27 cellular contexts compared by ENCODE assay signal in the genomic region with DNA sequence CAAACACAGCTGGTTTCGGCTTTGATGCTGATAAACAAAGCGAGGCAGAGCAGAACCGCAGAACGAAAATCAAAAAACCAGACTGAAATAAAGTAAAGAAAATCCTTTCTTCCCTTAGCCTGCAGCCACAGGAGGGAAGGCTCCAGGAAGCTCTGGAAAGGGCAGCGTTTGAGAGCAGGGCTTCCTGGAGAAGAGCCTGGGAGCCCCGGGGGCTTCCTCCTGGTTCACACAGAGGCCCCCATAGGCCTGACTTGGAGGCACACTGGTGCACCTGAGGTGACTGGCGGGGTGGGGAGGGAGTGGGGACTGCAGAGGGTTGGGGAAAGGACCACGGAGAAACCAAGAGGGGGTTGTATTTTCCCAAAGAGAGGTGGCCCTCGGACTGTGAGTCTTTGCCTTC.
A peak's percentile ranks its signal among the peaks of the same experiment; 100 is the strongest.
DNase-seq lines count a peak whose midpoint lies in the region; ATAC-seq and TF ChIP-seq lines count a peak whose summit lies in the region.
"Had no signal": no experiment of that assay in that cellular context is flagged by ENCODE, and none has a peak within 500 bp of the region (broad histone marks: within the 10 kb centered on the region; RNA-seq: fewer than 3 reads in every experiment).

No MANE protein-coding gene starts in this region.

- H3K27ac ChIP-seq in GM23338 (ENCODE audit: low read depth) = no peak overlapping the region
- peak overlapping the region; percentile 88; the same call in 1 of the 2 replicates for H3K27ac ChIP-seq in Karpas-422 (ENCODE audit: low read length)
- H3K27ac ChIP-seq in hepatocyte = no peak overlapping the region
- peak overlapping the region; percentile 91 for H3K27ac ChIP-seq in trophoblast cell (ENCODE audit: low read depth, low read length)
- H3K27ac ChIP-seq: BLaER1 treated with 17β-estradiol and CSF1 and Interleukin-3, amounts not matched to agents 10 nM and 100 nM; PC-9; SJCRH30 had no signal

- TF ChIP-seq CTCF in GM23338 (conservative IDR thresholded peaks at IDR 0.05; ENCODE audit: low read depth in 2 of 2) (no peak), hepatocyte (IDR thresholded peaks at IDR 0.05; ENCODE audit: poor library complexity) (no peak)

- no peaks in the 10 kb centered on the region; the same call in 2 of the 3 replicates for H3K9me3 Mint-ChIP-seq in GM23338
- H3K9me3 Mint-ChIP-seq: CD4-positive, alpha-beta T cell; H9 had no signal

- no peak overlapping the region for H3K18ac ChIP-seq in trophoblast cell (ENCODE audit: low read length)

- 58% methylated on average over 9 of the region's 9 CpGs for WGBS in hepatocyte (ENCODE audit: low lambda C conversion rate, missing lambda C conversion rate)
- WGBS in trophoblast cell (ENCODE audit: extremely low coverage, insufficient coverage, insufficient read length) = no CpG with 5 or more reads among the region's 9 CpGs

- no peak overlapping the region for H3K4ac ChIP-seq in trophoblast cell (ENCODE audit: low read depth, low read length)

- H2BK5ac ChIP-seq in trophoblast cell (ENCODE audit: low read depth, low read length, poor library complexity) = peak overlapping the region; percentile 58

- no peak overlapping the region for H3K4me3 ChIP-seq in GM23338
- no peak overlapping the region for H3K4me3 ChIP-seq in Karpas-422 (ENCODE audit: low read length)
- H3K4me3 ChIP-seq in hepatocyte = no peak overlapping the region
- H3K4me3 ChIP-seq in trophoblast cell (ENCODE audit: low read depth, low read length) = no peak overlapping the region
- H3K4me3 ChIP-seq: BLaER1 treated with 17β-estradiol and CSF1 and Interleukin-3, amounts not matched to agents 10 nM and 100 nM; PC-9; SJCRH30 had no signal

- H3K9me3 ChIP-seq in Karpas-422 (ENCODE audit: low read length) (no peaks in the 10 kb centered on the region), hepatocyte (ENCODE audit: low read depth) (no peaks in the 10 kb centered on the region), trophoblast cell (ENCODE audit: insufficient read depth, low read depth, low read length) (no peaks in the 10 kb centered on the region)
- H3K9me3 ChIP-seq: SJCRH30 had no signal

- H3K4me1 ChIP-seq in GM23338 (ENCODE audit: insufficient read depth) (peaks cover 28% of the 10 kb centered on the region), Karpas-422 (ENCODE audit: low read length) (peaks cover 75% of the 10 kb centered on the region), hepatocyte (ENCODE audit: insufficient read depth) (peaks cover 18% of the 10 kb centered on the region), trophoblast cell (ENCODE audit: control insufficient read depth in 1 of 2, insufficient read depth in 2 of 2, low read length in 2 of 2) (peaks cover 12 to 20% of the 10 kb centered on the region in 2 experiments)

- H4K8ac ChIP-seq in trophoblast cell (ENCODE audit: low read depth, low read length) = no peak overlapping the region

- H2BK120ac ChIP-seq in trophoblast cell (ENCODE audit: insufficient read depth, low read length, poor library complexity) = peak overlapping the region; percentile 46

- H3K27me3 Mint-ChIP-seq in GM23338 (ENCODE audit: insufficient read depth, low read depth, poor library complexity) = no peaks in the 10 kb centered on the region
- H3K27me3 Mint-ChIP-seq: CD4-positive, alpha-beta T cell had no signal

- peak overlapping the region; percentile 31; the same call in 1 of the 2 replicates for H3K4me2 ChIP-seq in GM23338
- peak overlapping the region; percentile 45 for H3K4me2 ChIP-seq in Karpas-422 (ENCODE audit: low read depth, low read length, poor library complexity, severe bottlenecking)
- peak overlapping the region; percentile 31 for H3K4me2 ChIP-seq in hepatocyte
- H3K4me2 ChIP-seq in trophoblast cell (ENCODE audit: low read length) = no peak overlapping the region
- H3K4me2 ChIP-seq: BLaER1 treated with 17β-estradiol and CSF1 and Interleukin-3, amounts not matched to agents 10 nM and 100 nM; PC-9 had no signal

- peak; percentile 38 for DNase-seq in GM23338 (ENCODE audit: low spot score)
- DNase-seq in Karpas-422 = no peak
- DNase-seq in hepatocyte (ENCODE audit: low spot score) = no peak
- DNase-seq in trophoblast cell = no peak
- DNase-seq in MV-4-11 (lab: John Stamatoyannopoulos, UW) = no peak
- DNase-seq in stimulated activated naive CD4-positive, alpha-beta T cell (lab: John Stamatoyannopoulos, UW) = no peak
- no peak for DNase-seq in stimulated activated naive CD4-positive, alpha-beta T cell treated with Interleukin-2 at 50 U/mL for 16 hours (lab: John Stamatoyannopoulos, UW)
- no peak for DNase-seq in AML-193 (lab: John Stamatoyannopoulos, UW)
- DNase-seq: CD4-positive, alpha-beta T cell; GF-D8; H9; IMR-90; KG1; MM.1S; NCI-H1048; NCI-H1417 treated with DMSO at 0.1 percent for 48 hours; NCI-H1694 treated with DMSO at 0.1 percent for 48 hours; NCI-H2081 treated with DMSO at 0.1 percent for 48 hours; NCI-H2171; NCI-H226; NCI-H510A; NCI-H748 treated with DMSO at 0.1 percent for 48 hours; NK-92 treated with Interleukin-12 subunit alpha and Interleukin-12 subunit beta, amount 100 ng/mL, for 24 hours; PC-9; SJCRH30 had no signal

- H2AFZ ChIP-seq in GM23338 (peak overlapping the region; percentile 48; the same call in 1 of the 2 replicates), Karpas-422 (ENCODE audit: low read length) (no peak overlapping the region), hepatocyte (no peak overlapping the region), trophoblast cell (ENCODE audit: insufficient read depth, low read length, poor library complexity) (no peak overlapping the region)
- H2AFZ ChIP-seq: PC-9 had no signal

- peaks cover 19% of the 10 kb centered on the region for H3K79me1 ChIP-seq in trophoblast cell (ENCODE audit: low read length)

- no peak overlapping the region for H2AK5ac ChIP-seq in trophoblast cell (ENCODE audit: low read length)

- no peaks in the 10 kb centered on the region for H3F3A ChIP-seq in GM23338 (replicated peaks; ENCODE audit: low read depth)

- H3K27me3 ChIP-seq in GM23338 (ENCODE audit: insufficient read depth) (no peaks in the 10 kb centered on the region), Karpas-422 (ENCODE audit: low read length) (no peaks in the 10 kb centered on the region), hepatocyte (no peaks in the 10 kb centered on the region), trophoblast cell (ENCODE audit: insufficient read depth, low read length) (no peaks in the 10 kb centered on the region)
- H3K27me3 ChIP-seq: BLaER1 treated with 17β-estradiol and CSF1 and Interleukin-3, amounts not matched to agents 10 nM and 100 nM; SJCRH30 had no signal

- no peaks in the 10 kb centered on the region for H3K36me3 Mint-ChIP-seq in GM23338 (ENCODE audit: low read depth)

- no peaks in the 10 kb centered on the region for H4K20me1 ChIP-seq in GM23338 (replicated peaks; ENCODE audit: insufficient read depth)
- no peaks in the 10 kb centered on the region for H4K20me1 ChIP-seq in Karpas-422 (ENCODE audit: insufficient read depth, low read depth, low read length)
- H4K20me1 ChIP-seq in hepatocyte (ENCODE audit: insufficient read depth, poor library complexity, severe bottlenecking) = no peaks in the 10 kb centered on the region
- H4K20me1 ChIP-seq: BLaER1 treated with 17β-estradiol and CSF1 and Interleukin-3, amounts not matched to agents 10 nM and 100 nM had no signal

- H3K36me3 ChIP-seq in GM23338 (ENCODE audit: insufficient read depth) (no peaks in the 10 kb centered on the region), Karpas-422 (ENCODE audit: insufficient read depth, low read length) (no peaks in the 10 kb centered on the region), hepatocyte (replicated peaks; ENCODE audit: insufficient read depth, low read depth) (no peaks in the 10 kb centered on the region), trophoblast cell (ENCODE audit: control insufficient read depth in 1 of 2, insufficient read depth in 2 of 2, low read length in 2 of 2) (no peaks in the 10 kb centered on the region)
- H3K36me3 ChIP-seq: BLaER1 treated with 17β-estradiol and CSF1 and Interleukin-3, amounts not matched to agents 10 nM and 100 nM; SJCRH30 had no signal

- H3K9me2 ChIP-seq in GM23338 (ENCODE audit: insufficient read depth) = 0 out of 2 replicates have a peak, but pooled peaks cover 3% of the 10 kb centered on the region
- H3K9me2 ChIP-seq in Karpas-422 (replicated peaks; ENCODE audit: insufficient read depth, low read length) = no peaks in the 10 kb centered on the region
- no peaks in the 10 kb centered on the region for H3K9me2 ChIP-seq in hepatocyte (replicated peaks; ENCODE audit: insufficient read depth)

- H3K4me1 Mint-ChIP-seq in GM23338 = peaks cover 47% of the 10 kb centered on the region

- H2BK12ac ChIP-seq in trophoblast cell (ENCODE audit: low read length) = peak overlapping the region; percentile 46

- H3K27ac Mint-ChIP-seq in GM23338 = peak overlapping the region; percentile 57; the same call in 1 of the 2 replicates
- H3K27ac Mint-ChIP-seq: CD4-positive, alpha-beta T cell had no signal

- peak; percentile 71 for ATAC-seq in GM23338
- ATAC-seq: Right ventricle myocardium inferior had no signal

- H4K12ac ChIP-seq in trophoblast cell (ENCODE audit: low read depth, low read length) = no peak overlapping the region

- H3K4me3 Mint-ChIP-seq in GM23338 = no peak overlapping the region
- H3K4me3 Mint-ChIP-seq: CD4-positive, alpha-beta T cell; H9 had no signal

- H4K91ac ChIP-seq in trophoblast cell (ENCODE audit: low read depth, low read length) = peak overlapping the region; percentile 62

- no peak overlapping the region for H3K23ac ChIP-seq in trophoblast cell (ENCODE audit: low read length)

- H3K79me2 ChIP-seq in GM23338 (replicated peaks; ENCODE audit: insufficient read depth) = no peaks in the 10 kb centered on the region
- H3K79me2 ChIP-seq in Karpas-422 (ENCODE audit: low read length) = no peaks in the 10 kb centered on the region
- no peaks in the 10 kb centered on the region for H3K79me2 ChIP-seq in hepatocyte
- H3K79me2 ChIP-seq in trophoblast cell (ENCODE audit: control insufficient read depth, insufficient read depth, low read length, poor library complexity) = no peaks in the 10 kb centered on the region

- H3K9ac ChIP-seq in Karpas-422 (ENCODE audit: low read length) (no peak overlapping the region), trophoblast cell (ENCODE audit: low read length) (no peak overlapping the region)
- H3K9ac ChIP-seq: BLaER1 treated with 17β-estradiol and CSF1 and Interleukin-3, amounts not matched to agents 10 nM and 100 nM had no signal

- peak overlapping the region; percentile 27 for H3K14ac ChIP-seq in trophoblast cell (ENCODE audit: low read length)

TF ChIP-seq in GM23338, 12 proteins besides CTCF, POLR2A, EP300 and RAD21 (continues in another document):
- TF ChIP-seq EZH2 (IDR thresholded peaks at IDR 0.05; ENCODE audit: low read depth, unreplicated experiment) (no peak), CREB1 (CRISPR knock-in tag; IDR thresholded peaks at IDR 0.05; ENCODE audit: low read depth) (no peak), JUNB (IDR thresholded peaks at IDR 0.05; ENCODE audit: unreplicated experiment) (no peak), STAT1 (IDR thresholded peaks at IDR 0.05; ENCODE audit: unreplicated experiment) (no peak)

Comparison
In these comparisons a context has a peak if more than half of its experiments do, and no peak if none do; other contexts are left out.
1. H3K27ac ChIP-seq: peak in Karpas-422 (single experiment) and trophoblast cell (single experiment); none in GM23338 (single experiment) and hepatocyte (single experiment).